ENCODE assay signal across 13 cellular contexts in the genomic region with DNA sequence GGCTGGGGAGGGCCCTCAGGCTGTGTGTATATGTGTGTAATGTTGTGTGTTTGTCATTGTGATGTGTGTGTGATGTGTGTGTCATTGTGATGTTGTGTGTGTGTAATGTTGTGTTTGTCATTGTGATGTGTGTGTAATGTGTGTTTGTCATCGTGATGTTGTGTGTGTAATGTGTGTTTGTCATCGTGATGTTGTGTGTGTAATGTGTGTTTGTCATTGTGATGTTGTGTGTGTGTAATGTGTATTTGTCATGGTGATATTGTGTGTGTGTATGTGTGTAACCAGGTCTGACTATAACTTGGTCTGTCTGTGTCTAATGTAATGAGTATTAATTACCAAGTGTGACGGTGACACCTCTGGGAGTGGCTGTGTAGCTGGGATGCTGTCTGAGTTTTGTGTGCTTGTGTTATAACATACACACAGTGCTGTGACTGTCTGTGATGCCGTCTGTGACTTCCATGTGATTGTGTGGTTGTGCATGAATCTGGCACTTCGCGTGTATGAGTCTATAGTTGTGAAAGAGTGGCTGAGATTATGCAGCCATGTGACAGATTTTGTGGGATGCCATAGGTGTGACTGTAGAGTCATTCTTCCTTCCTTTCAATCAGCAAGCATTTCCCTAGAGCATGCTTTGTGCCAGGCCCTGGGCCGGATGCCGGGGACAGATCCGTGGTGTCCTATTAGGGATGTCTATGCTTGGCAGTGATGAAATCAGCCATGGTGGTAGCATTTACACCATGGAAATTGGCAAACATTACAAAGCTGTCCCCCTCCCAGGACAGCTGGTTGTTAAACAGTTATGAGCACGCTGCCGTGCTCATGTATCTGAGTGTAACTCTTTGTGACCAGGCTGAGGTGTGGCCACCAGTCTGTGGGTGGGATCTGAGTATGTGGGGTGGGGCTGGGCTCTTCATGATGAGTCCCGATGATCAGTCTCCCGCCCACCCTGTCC. TPM values are rescaled to one million over a fixed set of nuclear protein-coding genes. Genes with fewer than 3 reads are reported as not detected.
DNase-seq lines count a peak whose midpoint lies in the region; ATAC-seq and TF ChIP-seq lines count a peak whose summit lies in the region.
"Had no signal": no experiment of that assay in that cellular context is flagged by ENCODE, and none has a peak within 500 bp of the region (broad histone marks: within the 10 kb centered on the region; RNA-seq: fewer than 3 reads in every experiment).

No MANE protein-coding gene starts in this region.

- peak; percentile 24 for DNase-seq in GM04503 (ENCODE audit: low read depth)
- peak; percentile 8 for DNase-seq in LHCN-M2 (ENCODE audit: low read depth)
- DNase-seq in activated gamma-delta T cell treated with anti-CD3 and anti-CD28 coated beads, Interleukin-2, amount 50 U/mL, for 16 hours (ENCODE audit: low read depth), result peak; percentile 35
- DNase-seq in natural killer cell, result peak; percentile 56
- no peak for DNase-seq in retina
- DNase-seq in HT-29 (ENCODE audit: low spot score), result no peak
- no peak for DNase-seq in islet precursor cell
- DNase-seq: amniotic stem cell, DMS79, hippocampal formation, NCI-H2029 treated with DMSO at 0.1 percent for 48 hours, uterus had no signal

- peaks cover 36 to 46% of the 10 kb centered on the region in 2 donors for H3K4me1 Mint-ChIP-seq in natural killer cell

- intact Hi-C loops in natural killer cell (cut with micrococcal nuclease), result loop anchor here (2.0 to 5.0 kb wide), 2 partner anchors 73 to 139 kb away; a partner anchor contains a TSS

- ATAC-seq in natural killer cell, result peak; percentile 69 to 83 (median 69)

- H3K4me3 Mint-ChIP-seq in natural killer cell, result no peak overlapping the region
- H3K4me3 Mint-ChIP-seq: mesothelial cell of epicardium had no signal

- TF ChIP-seq CTCF in natural killer cell (IDR thresholded peaks at IDR 0.05), result no peak

- H3K27ac Mint-ChIP-seq in natural killer cell, result no peak overlapping the region
- H3K27ac Mint-ChIP-seq: mesothelial cell of epicardium had no signal

- H3K27me3 Mint-ChIP-seq in natural killer cell (ENCODE audit: low read depth in 2 of 2), result no peaks in the 10 kb centered on the region

- H3K9me3 Mint-ChIP-seq in natural killer cell, result no peaks in the 10 kb centered on the region
- H3K9me3 Mint-ChIP-seq: mesothelial cell of epicardium had no signal

- H3K36me3 Mint-ChIP-seq in natural killer cell, result no peaks in the 10 kb centered on the region
- H3K36me3 Mint-ChIP-seq: mesothelial cell of epicardium had no signal

RNA-seq across cellular contexts. Expression of a gene that starts 6.4 kb away (rescaled TPM):
- total RNA-seq in LHCN-M2 (2014; rRNA removed) (not detected in 2 replicates), natural killer cell (10 to 100 TPM; 10.8 to 20.0 (median 11.8) TPM)
- polyA plus RNA-seq in LHCN-M2 (2012), result not detected
- total RNA-seq in HT-29 (2014; rRNA removed; shearing (Covaris generic)), result not detected in 2 replicates

RNA-seq across cellular contexts. Expression of a gene that starts 56.9 kb away (rescaled TPM):
- 0.71 and 1.1 TPM in 2 replicates for total RNA-seq in LHCN-M2 (2014; rRNA removed)
- polyA plus RNA-seq in LHCN-M2 (2012), result 7.1 TPM
- total RNA-seq in natural killer cell, result 1 to 10 TPM in 1 of 3 donors, under 1 TPM in 1, not detected in 1; 0.38 to 5.5 TPM
- total RNA-seq in HT-29 (2014; rRNA removed; shearing (Covaris generic)), result 0.64 TPM in 1 of 2 replicates, not detected in the other

Comparison
In these comparisons a context has a peak if more than half of its experiments do, and no peak if none do; other contexts are left out.
1. DNase-seq: peak in GM04503 (single experiment), LHCN-M2 (single experiment), activated gamma-delta T cell treated with anti-CD3 and anti-CD28 coated beads, Interleukin-2, amount 50 U/mL, for 16 hours (single experiment) and natural killer cell (single experiment); none in retina (single experiment), HT-29 (single experiment) and islet precursor cell (single experiment).
2. RNA of a gene that starts 6.4 kb away (total RNA-seq): 10.8 to 20.0 TPM in natural killer cell; not detected in LHCN-M2 and not detected in HT-29; every median in the first group is over 10 times any median in the second.